ENCODE assay signal across 1 cellular context in genomic region chr1:27605796-27606707, GRCh38.
TF ChIP-seq lines count a peak whose summit lies in the region.

No MANE protein-coding gene starts in this region.

TF ChIP-seq in endothelial cell of umbilical vein, 7 proteins besides CTCF, POLR2A, EP300 and RAD21 (continued from another document):
- TF ChIP-seq EZH2 (IDR thresholded peaks at IDR 0.05; ENCODE audit: borderline replicate concordance, low read depth, low read length, severe bottlenecking) = no peak
